Comparison of ENCODE assay signal across 1 cellular context in the genomic region with DNA sequence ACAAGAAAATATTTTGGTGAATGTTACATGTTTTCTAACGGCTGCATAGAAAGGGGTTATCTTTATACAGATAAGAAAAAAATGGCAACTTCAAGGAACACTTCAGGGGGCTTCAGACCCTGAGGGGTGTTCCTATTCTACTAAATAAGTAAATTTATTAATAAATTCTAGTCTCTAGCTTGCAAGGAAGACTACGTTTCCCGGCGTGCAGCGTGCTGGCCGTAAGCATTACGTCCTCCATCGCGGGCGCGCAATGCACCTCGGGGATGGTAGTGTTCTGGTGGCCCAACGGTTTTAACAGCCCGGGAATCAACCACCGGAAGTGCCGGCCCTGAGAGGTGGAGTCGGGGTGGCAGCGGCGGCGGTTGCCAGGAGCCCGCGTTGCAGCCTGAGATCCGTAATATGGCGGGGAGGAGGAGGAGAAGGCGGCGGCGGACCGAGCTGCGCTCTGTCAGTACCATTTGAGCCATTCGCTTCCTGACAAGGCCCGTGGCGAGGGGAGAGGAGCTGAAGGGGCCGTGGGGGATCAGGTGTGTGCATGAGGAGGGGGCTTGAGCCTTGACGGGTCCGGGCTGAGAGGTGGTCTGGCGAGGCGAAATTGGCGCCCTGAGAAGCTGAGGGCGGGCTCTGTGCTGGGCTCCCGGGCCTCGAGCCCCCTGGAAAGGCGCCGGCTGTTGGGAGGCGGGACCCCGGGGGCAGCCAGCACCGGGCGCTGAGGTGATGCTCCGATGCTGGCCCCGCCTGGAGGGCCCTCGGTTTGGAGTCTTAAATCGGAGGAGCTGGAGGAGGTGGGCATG.
A peak's percentile ranks its signal among the peaks of the same experiment; 100 is the strongest.
TF ChIP-seq lines count a peak whose summit lies in the region.

A gene with protein sequence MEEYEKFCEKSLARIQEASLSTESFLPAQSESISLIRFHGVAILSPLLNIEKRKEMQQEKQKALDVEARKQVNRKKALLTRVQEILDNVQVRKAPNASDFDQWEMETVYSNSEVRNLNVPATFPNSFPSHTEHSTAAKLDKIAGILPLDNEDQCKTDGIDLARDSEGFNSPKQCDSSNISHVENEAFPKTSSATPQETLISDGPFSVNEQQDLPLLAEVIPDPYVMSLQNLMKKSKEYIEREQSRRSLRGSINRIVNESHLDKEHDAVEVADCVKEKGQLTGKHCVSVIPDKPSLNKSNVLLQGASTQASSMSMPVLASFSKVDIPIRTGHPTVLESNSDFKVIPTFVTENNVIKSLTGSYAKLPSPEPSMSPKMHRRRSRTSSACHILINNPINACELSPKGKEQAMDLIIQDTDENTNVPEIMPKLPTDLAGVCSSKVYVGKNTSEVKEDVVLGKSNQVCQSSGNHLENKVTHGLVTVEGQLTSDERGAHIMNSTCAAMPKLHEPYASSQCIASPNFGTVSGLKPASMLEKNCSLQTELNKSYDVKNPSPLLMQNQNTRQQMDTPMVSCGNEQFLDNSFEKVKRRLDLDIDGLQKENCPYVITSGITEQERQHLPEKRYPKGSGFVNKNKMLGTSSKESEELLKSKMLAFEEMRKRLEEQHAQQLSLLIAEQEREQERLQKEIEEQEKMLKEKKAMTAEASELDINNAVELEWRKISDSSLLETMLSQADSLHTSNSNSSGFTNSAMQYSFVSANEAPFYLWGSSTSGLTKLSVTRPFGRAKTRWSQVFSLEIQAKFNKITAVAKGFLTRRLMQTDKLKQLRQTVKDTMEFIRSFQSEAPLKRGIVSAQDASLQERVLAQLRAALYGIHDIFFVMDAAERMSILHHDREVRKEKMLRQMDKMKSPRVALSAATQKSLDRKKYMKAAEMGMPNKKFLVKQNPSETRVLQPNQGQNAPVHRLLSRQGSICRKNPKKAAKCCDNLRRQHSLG (plus strand): TSS at position 384 of the 797 bp plus-strand sequence. CDS start 3,940 bp downstream, outside the sequence.

TF ChIP-seq in K562, 482 proteins besides CTCF, POLR2A, EP300 and RAD21 (continued from another document and continues in another):
- TF ChIP-seq, protein P1, sequence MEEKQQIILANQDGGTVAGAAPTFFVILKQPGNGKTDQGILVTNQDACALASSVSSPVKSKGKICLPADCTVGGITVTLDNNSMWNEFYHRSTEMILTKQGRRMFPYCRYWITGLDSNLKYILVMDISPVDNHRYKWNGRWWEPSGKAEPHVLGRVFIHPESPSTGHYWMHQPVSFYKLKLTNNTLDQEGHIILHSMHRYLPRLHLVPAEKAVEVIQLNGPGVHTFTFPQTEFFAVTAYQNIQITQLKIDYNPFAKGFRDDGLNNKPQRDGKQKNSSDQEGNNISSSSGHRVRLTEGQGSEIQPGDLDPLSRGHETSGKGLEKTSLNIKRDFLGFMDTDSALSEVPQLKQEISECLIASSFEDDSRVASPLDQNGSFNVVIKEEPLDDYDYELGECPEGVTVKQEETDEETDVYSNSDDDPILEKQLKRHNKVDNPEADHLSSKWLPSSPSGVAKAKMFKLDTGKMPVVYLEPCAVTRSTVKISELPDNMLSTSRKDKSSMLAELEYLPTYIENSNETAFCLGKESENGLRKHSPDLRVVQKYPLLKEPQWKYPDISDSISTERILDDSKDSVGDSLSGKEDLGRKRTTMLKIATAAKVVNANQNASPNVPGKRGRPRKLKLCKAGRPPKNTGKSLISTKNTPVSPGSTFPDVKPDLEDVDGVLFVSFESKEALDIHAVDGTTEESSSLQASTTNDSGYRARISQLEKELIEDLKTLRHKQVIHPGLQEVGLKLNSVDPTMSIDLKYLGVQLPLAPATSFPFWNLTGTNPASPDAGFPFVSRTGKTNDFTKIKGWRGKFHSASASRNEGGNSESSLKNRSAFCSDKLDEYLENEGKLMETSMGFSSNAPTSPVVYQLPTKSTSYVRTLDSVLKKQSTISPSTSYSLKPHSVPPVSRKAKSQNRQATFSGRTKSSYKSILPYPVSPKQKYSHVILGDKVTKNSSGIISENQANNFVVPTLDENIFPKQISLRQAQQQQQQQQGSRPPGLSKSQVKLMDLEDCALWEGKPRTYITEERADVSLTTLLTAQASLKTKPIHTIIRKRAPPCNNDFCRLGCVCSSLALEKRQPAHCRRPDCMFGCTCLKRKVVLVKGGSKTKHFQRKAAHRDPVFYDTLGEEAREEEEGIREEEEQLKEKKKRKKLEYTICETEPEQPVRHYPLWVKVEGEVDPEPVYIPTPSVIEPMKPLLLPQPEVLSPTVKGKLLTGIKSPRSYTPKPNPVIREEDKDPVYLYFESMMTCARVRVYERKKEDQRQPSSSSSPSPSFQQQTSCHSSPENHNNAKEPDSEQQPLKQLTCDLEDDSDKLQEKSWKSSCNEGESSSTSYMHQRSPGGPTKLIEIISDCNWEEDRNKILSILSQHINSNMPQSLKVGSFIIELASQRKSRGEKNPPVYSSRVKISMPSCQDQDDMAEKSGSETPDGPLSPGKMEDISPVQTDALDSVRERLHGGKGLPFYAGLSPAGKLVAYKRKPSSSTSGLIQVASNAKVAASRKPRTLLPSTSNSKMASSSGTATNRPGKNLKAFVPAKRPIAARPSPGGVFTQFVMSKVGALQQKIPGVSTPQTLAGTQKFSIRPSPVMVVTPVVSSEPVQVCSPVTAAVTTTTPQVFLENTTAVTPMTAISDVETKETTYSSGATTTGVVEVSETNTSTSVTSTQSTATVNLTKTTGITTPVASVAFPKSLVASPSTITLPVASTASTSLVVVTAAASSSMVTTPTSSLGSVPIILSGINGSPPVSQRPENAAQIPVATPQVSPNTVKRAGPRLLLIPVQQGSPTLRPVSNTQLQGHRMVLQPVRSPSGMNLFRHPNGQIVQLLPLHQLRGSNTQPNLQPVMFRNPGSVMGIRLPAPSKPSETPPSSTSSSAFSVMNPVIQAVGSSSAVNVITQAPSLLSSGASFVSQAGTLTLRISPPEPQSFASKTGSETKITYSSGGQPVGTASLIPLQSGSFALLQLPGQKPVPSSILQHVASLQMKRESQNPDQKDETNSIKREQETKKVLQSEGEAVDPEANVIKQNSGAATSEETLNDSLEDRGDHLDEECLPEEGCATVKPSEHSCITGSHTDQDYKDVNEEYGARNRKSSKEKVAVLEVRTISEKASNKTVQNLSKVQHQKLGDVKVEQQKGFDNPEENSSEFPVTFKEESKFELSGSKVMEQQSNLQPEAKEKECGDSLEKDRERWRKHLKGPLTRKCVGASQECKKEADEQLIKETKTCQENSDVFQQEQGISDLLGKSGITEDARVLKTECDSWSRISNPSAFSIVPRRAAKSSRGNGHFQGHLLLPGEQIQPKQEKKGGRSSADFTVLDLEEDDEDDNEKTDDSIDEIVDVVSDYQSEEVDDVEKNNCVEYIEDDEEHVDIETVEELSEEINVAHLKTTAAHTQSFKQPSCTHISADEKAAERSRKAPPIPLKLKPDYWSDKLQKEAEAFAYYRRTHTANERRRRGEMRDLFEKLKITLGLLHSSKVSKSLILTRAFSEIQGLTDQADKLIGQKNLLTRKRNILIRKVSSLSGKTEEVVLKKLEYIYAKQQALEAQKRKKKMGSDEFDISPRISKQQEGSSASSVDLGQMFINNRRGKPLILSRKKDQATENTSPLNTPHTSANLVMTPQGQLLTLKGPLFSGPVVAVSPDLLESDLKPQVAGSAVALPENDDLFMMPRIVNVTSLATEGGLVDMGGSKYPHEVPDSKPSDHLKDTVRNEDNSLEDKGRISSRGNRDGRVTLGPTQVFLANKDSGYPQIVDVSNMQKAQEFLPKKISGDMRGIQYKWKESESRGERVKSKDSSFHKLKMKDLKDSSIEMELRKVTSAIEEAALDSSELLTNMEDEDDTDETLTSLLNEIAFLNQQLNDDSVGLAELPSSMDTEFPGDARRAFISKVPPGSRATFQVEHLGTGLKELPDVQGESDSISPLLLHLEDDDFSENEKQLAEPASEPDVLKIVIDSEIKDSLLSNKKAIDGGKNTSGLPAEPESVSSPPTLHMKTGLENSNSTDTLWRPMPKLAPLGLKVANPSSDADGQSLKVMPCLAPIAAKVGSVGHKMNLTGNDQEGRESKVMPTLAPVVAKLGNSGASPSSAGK (IDR thresholded peaks at IDR 0.05), result no peak
- no peak for TF ChIP-seq FOXP1 (CRISPR knock-in tag; IDR thresholded peaks at IDR 0.05)
- TF ChIP-seq, protein P2, sequence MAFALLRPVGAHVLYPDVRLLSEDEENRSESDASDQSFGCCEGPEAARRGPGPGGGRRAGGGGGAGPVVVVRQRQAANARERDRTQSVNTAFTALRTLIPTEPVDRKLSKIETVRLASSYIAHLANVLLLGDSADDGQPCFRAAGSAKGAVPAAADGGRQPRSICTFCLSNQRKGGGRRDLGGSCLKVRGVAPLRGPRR (CRISPR knock-in tag; IDR thresholded peaks at IDR 0.05), result no peak
- TF ChIP-seq CSDE1 (IDR thresholded peaks at IDR 0.05), result peak in 1 of 2 experiments; percentile 51; a peak in 1 of 4 replicates
- TF ChIP-seq SMARCC2 (IDR thresholded peaks at IDR 0.05; ENCODE audit: low read depth), result no peak
- TF ChIP-seq DMBX1 (CRISPR knock-in tag; IDR thresholded peaks at IDR 0.05; ENCODE audit: borderline replicate concordance), result no peak
- TF ChIP-seq POLR2AphosphoS2 (IDR thresholded peaks at IDR 0.05; ENCODE audit: low read length), result no peak
- TF ChIP-seq ZNF282 (CRISPR knock-in tag; IDR thresholded peaks at IDR 0.05), result no peak
- TF ChIP-seq SRSF3 (IDR thresholded peaks at IDR 0.05; ENCODE audit: insufficient read depth, low read length), result no peak
- TF ChIP-seq CREB1 (IDR thresholded peaks at IDR 0.05), result peak; percentile 95
- peak; percentile 88 for TF ChIP-seq CREB1 (CRISPR knock-in tag; IDR thresholded peaks at IDR 0.05)
- TF ChIP-seq PRPF4 (IDR thresholded peaks at IDR 0.05; ENCODE audit: insufficient read depth, low read depth, low read length, poor library complexity, severe bottlenecking), result no peak
- TF ChIP-seq, protein P3, sequence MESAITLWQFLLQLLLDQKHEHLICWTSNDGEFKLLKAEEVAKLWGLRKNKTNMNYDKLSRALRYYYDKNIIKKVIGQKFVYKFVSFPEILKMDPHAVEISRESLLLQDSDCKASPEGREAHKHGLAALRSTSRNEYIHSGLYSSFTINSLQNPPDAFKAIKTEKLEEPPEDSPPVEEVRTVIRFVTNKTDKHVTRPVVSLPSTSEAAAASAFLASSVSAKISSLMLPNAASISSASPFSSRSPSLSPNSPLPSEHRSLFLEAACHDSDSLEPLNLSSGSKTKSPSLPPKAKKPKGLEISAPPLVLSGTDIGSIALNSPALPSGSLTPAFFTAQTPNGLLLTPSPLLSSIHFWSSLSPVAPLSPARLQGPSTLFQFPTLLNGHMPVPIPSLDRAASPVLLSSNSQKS (CRISPR knock-in tag; IDR thresholded peaks at IDR 0.05), result no peak
- TF ChIP-seq, protein P4, sequence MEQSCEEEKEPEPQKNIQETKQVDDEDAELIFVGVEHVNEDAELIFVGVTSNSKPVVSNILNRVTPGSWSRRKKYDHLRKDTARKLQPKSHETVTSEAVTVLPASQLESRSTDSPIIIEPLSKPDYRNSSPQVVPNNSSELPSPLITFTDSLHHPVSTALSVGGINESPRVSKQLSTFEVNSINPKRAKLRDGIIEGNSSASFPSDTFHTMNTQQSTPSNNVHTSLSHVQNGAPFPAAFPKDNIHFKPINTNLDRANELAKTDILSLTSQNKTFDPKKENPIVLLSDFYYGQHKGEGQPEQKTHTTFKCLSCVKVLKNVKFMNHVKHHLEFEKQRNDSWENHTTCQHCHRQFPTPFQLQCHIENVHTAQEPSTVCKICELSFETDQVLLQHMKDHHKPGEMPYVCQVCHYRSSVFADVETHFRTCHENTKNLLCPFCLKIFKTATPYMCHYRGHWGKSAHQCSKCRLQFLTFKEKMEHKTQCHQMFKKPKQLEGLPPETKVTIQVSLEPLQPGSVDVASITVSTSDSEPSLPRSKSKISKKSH (CRISPR knock-in tag; IDR thresholded peaks at IDR 0.05), result no peak
- TF ChIP-seq RAD51 (IDR thresholded peaks at IDR 0.05; ENCODE audit: borderline replicate concordance, low read depth), result no peak
- peak; percentile 71 for TF ChIP-seq RB1 (IDR thresholded peaks at IDR 0.05; ENCODE audit: low read depth)
- TF ChIP-seq PCBP2 (IDR thresholded peaks at IDR 0.05; ENCODE audit: low read depth, low read length, poor library complexity, severe bottlenecking), result no peak
- TF ChIP-seq ZNF354B (CRISPR knock-in tag; IDR thresholded peaks at IDR 0.05), result no peak
- TF ChIP-seq, protein P5, sequence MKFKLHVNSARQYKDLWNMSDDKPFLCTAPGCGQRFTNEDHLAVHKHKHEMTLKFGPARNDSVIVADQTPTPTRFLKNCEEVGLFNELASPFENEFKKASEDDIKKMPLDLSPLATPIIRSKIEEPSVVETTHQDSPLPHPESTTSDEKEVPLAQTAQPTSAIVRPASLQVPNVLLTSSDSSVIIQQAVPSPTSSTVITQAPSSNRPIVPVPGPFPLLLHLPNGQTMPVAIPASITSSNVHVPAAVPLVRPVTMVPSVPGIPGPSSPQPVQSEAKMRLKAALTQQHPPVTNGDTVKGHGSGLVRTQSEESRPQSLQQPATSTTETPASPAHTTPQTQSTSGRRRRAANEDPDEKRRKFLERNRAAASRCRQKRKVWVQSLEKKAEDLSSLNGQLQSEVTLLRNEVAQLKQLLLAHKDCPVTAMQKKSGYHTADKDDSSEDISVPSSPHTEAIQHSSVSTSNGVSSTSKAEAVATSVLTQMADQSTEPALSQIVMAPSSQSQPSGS (CRISPR knock-in tag; IDR thresholded peaks at IDR 0.05), result no peak
- no peak for TF ChIP-seq SP1 (CRISPR knock-in tag; IDR thresholded peaks at IDR 0.05)
- no peak for TF ChIP-seq NEUROD1 (IDR thresholded peaks at IDR 0.05; ENCODE audit: borderline replicate concordance, low read depth, low read length, partially characterized antibody)
- TF ChIP-seq POLR2AphosphoS5 (IDR thresholded peaks at IDR 0.05; ENCODE audit: control insufficient read depth, insufficient read depth, low read depth, low read length), result peak; percentile 54; the same call in 1 of the 2 replicates
- TF ChIP-seq TRIM28 (IDR thresholded peaks at IDR 0.05), result no peak
- TF ChIP-seq, protein P6, sequence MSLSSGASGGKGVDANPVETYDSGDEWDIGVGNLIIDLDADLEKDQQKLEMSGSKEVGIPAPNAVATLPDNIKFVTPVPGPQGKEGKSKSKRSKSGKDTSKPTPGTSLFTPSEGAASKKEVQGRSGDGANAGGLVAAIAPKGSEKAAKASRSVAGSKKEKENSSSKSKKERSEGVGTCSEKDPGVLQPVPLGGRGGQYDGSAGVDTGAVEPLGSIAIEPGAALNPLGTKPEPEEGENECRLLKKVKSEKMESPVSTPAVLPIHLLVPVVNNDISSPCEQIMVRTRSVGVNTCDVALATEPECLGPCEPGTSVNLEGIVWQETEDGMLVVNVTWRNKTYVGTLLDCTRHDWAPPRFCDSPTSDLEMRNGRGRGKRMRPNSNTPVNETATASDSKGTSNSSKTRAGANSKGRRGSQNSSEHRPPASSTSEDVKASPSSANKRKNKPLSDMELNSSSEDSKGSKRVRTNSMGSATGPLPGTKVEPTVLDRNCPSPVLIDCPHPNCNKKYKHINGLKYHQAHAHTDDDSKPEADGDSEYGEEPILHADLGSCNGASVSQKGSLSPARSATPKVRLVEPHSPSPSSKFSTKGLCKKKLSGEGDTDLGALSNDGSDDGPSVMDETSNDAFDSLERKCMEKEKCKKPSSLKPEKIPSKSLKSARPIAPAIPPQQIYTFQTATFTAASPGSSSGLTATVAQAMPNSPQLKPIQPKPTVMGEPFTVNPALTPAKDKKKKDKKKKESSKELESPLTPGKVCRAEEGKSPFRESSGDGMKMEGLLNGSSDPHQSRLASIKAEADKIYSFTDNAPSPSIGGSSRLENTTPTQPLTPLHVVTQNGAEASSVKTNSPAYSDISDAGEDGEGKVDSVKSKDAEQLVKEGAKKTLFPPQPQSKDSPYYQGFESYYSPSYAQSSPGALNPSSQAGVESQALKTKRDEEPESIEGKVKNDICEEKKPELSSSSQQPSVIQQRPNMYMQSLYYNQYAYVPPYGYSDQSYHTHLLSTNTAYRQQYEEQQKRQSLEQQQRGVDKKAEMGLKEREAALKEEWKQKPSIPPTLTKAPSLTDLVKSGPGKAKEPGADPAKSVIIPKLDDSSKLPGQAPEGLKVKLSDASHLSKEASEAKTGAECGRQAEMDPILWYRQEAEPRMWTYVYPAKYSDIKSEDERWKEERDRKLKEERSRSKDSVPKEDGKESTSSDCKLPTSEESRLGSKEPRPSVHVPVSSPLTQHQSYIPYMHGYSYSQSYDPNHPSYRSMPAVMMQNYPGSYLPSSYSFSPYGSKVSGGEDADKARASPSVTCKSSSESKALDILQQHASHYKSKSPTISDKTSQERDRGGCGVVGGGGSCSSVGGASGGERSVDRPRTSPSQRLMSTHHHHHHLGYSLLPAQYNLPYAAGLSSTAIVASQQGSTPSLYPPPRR (CRISPR knock-in tag; IDR thresholded peaks at IDR 0.05; ENCODE audit: borderline replicate concordance), result no peak
- no peak for TF ChIP-seq TARDBP (IDR thresholded peaks at IDR 0.05)
